Comparison of ENCODE assay signal across 17 cellular contexts in the genomic region with DNA sequence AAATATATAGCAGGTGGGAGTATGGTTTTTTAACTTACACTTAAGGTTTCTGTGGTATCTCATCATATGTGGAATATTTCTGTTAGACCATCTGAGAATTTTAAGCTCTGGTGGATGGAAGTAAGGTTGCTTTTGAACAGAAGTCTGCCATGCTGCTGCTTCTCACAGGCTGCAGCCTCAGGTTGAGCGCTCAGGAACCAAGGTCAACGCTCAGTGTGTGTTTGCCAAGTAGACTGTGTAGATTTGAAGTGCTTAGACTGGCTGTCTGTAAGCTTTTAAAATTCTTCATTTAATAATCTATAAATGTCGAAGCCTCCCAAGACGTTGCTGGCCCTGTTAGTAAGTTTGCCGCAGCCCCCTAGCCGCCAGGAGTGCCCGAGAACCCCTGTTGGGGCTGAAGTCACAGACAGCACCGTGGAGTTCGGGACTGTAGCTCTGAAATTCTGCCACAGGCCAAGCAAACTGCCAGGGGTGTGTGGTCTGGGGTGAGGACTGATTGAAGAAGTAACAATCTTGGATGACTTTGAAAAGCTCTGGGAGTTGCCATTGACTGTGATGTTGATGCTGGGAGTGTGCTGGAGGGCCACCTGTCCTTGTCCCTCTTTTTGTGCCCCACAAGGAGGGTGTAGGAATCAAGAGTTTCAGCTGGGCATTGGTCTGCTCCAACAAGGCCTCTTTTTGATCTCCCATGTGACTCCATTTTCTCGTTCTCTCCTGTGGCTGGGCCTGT. TPM values are rescaled to one million over a fixed set of nuclear protein-coding genes. Genes with fewer than 3 reads are reported as not detected.
DNase-seq lines count a peak whose midpoint lies in the region; ATAC-seq and TF ChIP-seq lines count a peak whose summit lies in the region.
"Had no signal": no experiment of that assay in that cellular context is flagged by ENCODE, and none has a peak within 500 bp of the region (broad histone marks: within the 10 kb centered on the region; RNA-seq: fewer than 3 reads in every experiment).

No MANE protein-coding gene starts in this region.

- H2AFZ ChIP-seq in PC-3 (ENCODE audit: low read length), result no peak overlapping the region

- H3K79me2 ChIP-seq in PC-3 (ENCODE audit: low read length), result peaks cover 66% of the 10 kb centered on the region

- H3K36me3 ChIP-seq in effector memory CD4-positive, alpha-beta T cell (ENCODE audit: control insufficient read depth, insufficient read depth, low read length), result no peaks in the 10 kb centered on the region
- no peaks in the 10 kb centered on the region for H3K36me3 ChIP-seq in PC-3 (ENCODE audit: low read depth, low read length)
- H3K36me3 ChIP-seq: ascending aorta, esophagus squamous epithelium had no signal

- POLR2A ChIA-PET in PC-3 (lab: Charles Lee; ENCODE audit: unreplicated experiment), result no interaction called here

- no TSS peak for BruUV-seq in PC-3 (replicated peaks; lab: Mats Ljungman, UMichigan)

- no peaks in the 10 kb centered on the region for H3K9me2 ChIP-seq in PC-3 (replicated peaks; ENCODE audit: low read length)

- H3F3A ChIP-seq in PC-3 (ENCODE audit: low read length, unreplicated experiment), result no peaks in the 10 kb centered on the region

- no peaks in the 10 kb centered on the region for H3K27me3 ChIP-seq in effector memory CD4-positive, alpha-beta T cell (replicated peaks; ENCODE audit: control insufficient read depth, insufficient read depth, low read length, poor library complexity, severe bottlenecking)
- no peaks in the 10 kb centered on the region for H3K27me3 ChIP-seq in PC-3 (ENCODE audit: low read length)
- H3K27me3 ChIP-seq: ascending aorta had no signal

- peak overlapping the region; percentile 21 for H3K4me3 Mint-ChIP-seq in stimulated activated naive CD8-positive, alpha-beta T cell treated with anti-CD3 and anti-CD28 coated beads, Interleukin-15, Interleukin-2, amounts not matched to agents 100 ng/mL and 50 ng/mL, for 24 hours
- H3K4me3 Mint-ChIP-seq in T-helper 17 cell, result peak overlapping the region; percentile 86

- no peaks in the 10 kb centered on the region for H4K20me1 ChIP-seq in PC-3 (ENCODE audit: low read length)

- intact Hi-C loops in PC-3 (cut with micrococcal nuclease), result no loop called here

- H3K27ac ChIP-seq in effector memory CD4-positive, alpha-beta T cell (ENCODE audit: insufficient read depth, low read length, poor library complexity, severe bottlenecking), result peak overlapping the region; percentile 12
- H3K27ac ChIP-seq in PC-3 (ENCODE audit: low read length), result no peak overlapping the region
- H3K27ac ChIP-seq: ascending aorta, C4-2B, esophagus squamous epithelium, SK-N-MC had no signal

- H3K27me3 Mint-ChIP-seq in stimulated activated naive CD8-positive, alpha-beta T cell treated with anti-CD3 and anti-CD28 coated beads, Interleukin-15, Interleukin-2, amounts not matched to agents 100 ng/mL and 50 ng/mL, for 24 hours, result no peaks in the 10 kb centered on the region
- no peaks in the 10 kb centered on the region for H3K27me3 Mint-ChIP-seq in T-helper 17 cell

- peaks cover 9% of the 10 kb centered on the region for H3K36me3 Mint-ChIP-seq in stimulated activated naive CD8-positive, alpha-beta T cell treated with anti-CD3 and anti-CD28 coated beads, Interleukin-15, Interleukin-2, amounts not matched to agents 100 ng/mL and 50 ng/mL, for 24 hours (ENCODE audit: low read depth)
- H3K36me3 Mint-ChIP-seq in T-helper 17 cell (ENCODE audit: low read depth), result no peaks in the 10 kb centered on the region

- no peak for TF ChIP-seq CTCF in PC-3 (conservative IDR thresholded peaks at IDR 0.05; ENCODE audit: low read depth, low read length)

- H3K27ac Mint-ChIP-seq in stimulated activated naive CD8-positive, alpha-beta T cell treated with anti-CD3 and anti-CD28 coated beads, Interleukin-15, Interleukin-2, amounts not matched to agents 100 ng/mL and 50 ng/mL, for 24 hours, result peak overlapping the region; percentile 70
- H3K27ac Mint-ChIP-seq in T-helper 17 cell, result peak overlapping the region; percentile 95

- H3K9me3 ChIP-seq in T-helper 17 cell (ENCODE audit: control insufficient read depth, low read length, poor library complexity, severe bottlenecking) (no peaks in the 10 kb centered on the region), PC-3 (ENCODE audit: low read length) (no peaks in the 10 kb centered on the region)
- no peaks in the 10 kb centered on the region for H3K9me3 ChIP-seq in effector memory CD4-positive, alpha-beta T cell (ENCODE audit: control insufficient read depth, low read length)
- H3K9me3 ChIP-seq: ascending aorta, esophagus squamous epithelium had no signal

- CTCF ChIA-PET in PC-3 (lab: Charles Lee), result interaction anchor here (0.5 kb wide), 1 partner anchor 792 kb away, joined by 9 read pairs; no protein-coding TSS in a partner anchor

- H3K4me3 ChIP-seq in effector memory CD4-positive, alpha-beta T cell (ENCODE audit: insufficient read depth, low read depth, low read length, poor library complexity, severe bottlenecking), result no peak overlapping the region
- H3K4me3 ChIP-seq in PC-3 (ENCODE audit: low read length), result no peak overlapping the region
- H3K4me3 ChIP-seq: ascending aorta, esophagus squamous epithelium, SK-N-MC had no signal

- no peak for DNase-seq in stimulated activated naive CD8-positive, alpha-beta T cell treated with anti-CD3 and anti-CD28 coated beads, Interleukin-15, Interleukin-2, amounts not matched to agents 100 U/mL and 50 U/mL, for 24 hours
- DNase-seq in T-helper 17 cell, result no peak
- DNase-seq in effector memory CD4-positive, alpha-beta T cell, result no peak
- no peak for DNase-seq in hypothalamus (lab: John Stamatoyannopoulos, UW)
- DNase-seq in PC-3, result no peak
- DNase-seq: activated CD8-positive, alpha-beta memory T cell treated with anti-CD3 and anti-CD28 coated beads, Interleukin-2, amount 50 U/mL, for 4 hours; dermis blood vessel endothelial cell; esophagus squamous epithelium; KBM-7; midbrain; NCI-H1417; NCI-H226 had no signal

- H3K4me1 Mint-ChIP-seq in stimulated activated naive CD8-positive, alpha-beta T cell treated with anti-CD3 and anti-CD28 coated beads, Interleukin-15, Interleukin-2, amounts not matched to agents 100 ng/mL and 50 ng/mL, for 24 hours (ENCODE audit: low read depth), result peaks cover 98% of the 10 kb centered on the region
- peaks cover 69% of the 10 kb centered on the region for H3K4me1 Mint-ChIP-seq in T-helper 17 cell

- peaks cover 87% of the 10 kb centered on the region for H3K4me1 ChIP-seq in effector memory CD4-positive, alpha-beta T cell (ENCODE audit: control insufficient read depth, insufficient read depth, low read length, poor library complexity, severe bottlenecking)
- H3K4me1 ChIP-seq in PC-3 (ENCODE audit: insufficient read depth, low read length), result peaks cover 17% of the 10 kb centered on the region
- H3K4me1 ChIP-seq: ascending aorta had no signal

- no peak for ATAC-seq in stimulated activated naive CD8-positive, alpha-beta T cell treated with anti-CD3 and anti-CD28 coated beads, Interleukin-15, Interleukin-2, amounts not matched to agents 100 U/mL and 50 U/mL, for 24 hours
- ATAC-seq in T-helper 17 cell (no peak), HG02623 (IDR thresholded peaks at IDR 0.05; ENCODE audit: unreplicated experiment) (no peak), PC-3 (no peak)

- H3K4me2 ChIP-seq in PC-3 (ENCODE audit: low read length), result no peak overlapping the region

- no peaks in the 10 kb centered on the region for H3K9me3 Mint-ChIP-seq in stimulated activated naive CD8-positive, alpha-beta T cell treated with anti-CD3 and anti-CD28 coated beads, Interleukin-15, Interleukin-2, amounts not matched to agents 100 ng/mL and 50 ng/mL, for 24 hours

- no peak overlapping the region for H3K9ac ChIP-seq in PC-3 (ENCODE audit: low read length)

RNA-seq across cellular contexts. Expression of gene INPP4A, which starts 26.9 kb away (rescaled TPM):
- total RNA-seq in T-helper 17 cell (100 to 1,000 TPM; 109 to 110 TPM), PC-3 (2014; rRNA removed) (23.4 and 28.6 TPM in 2 replicates)
